In genomic region chr7:137626469-137627067, GRCh38 we compare ENCODE assay signal across 8 cellular contexts.
DNase-seq lines count a peak whose midpoint lies in the region; ATAC-seq, FAIRE-seq and TF ChIP-seq lines count a peak whose summit lies in the region.

No MANE protein-coding gene starts in this region.

- peaks cover 5% of the 10 kb centered on the region for H3K27me3 Mint-ChIP-seq in activated naive CD8-positive, alpha-beta T cell treated with anti-CD3 and anti-CD28 coated beads, Interleukin-2, amount 10 ng/mL, durations not matched to agents 7 days and 5 days

- no peak overlapping the region for H3K27ac Mint-ChIP-seq in activated naive CD8-positive, alpha-beta T cell treated with anti-CD3 and anti-CD28 coated beads, Interleukin-2, amount 10 ng/mL, durations not matched to agents 7 days and 5 days

- FAIRE-seq in GM12891 (lab: Jason Lieb, UNC): peak; percentile 51

- POLR2A ChIA-PET in activated naive CD8-positive, alpha-beta T cell treated with anti-CD3 and anti-CD28 coated beads, Interleukin-2, amount 10 ng/mL, durations not matched to agents 7 days and 5 days (lab: Charles Lee): no interaction called here

- H3K4me1 Mint-ChIP-seq in activated naive CD8-positive, alpha-beta T cell treated with anti-CD3 and anti-CD28 coated beads, Interleukin-2, amount 10 ng/mL, durations not matched to agents 7 days and 5 days: no peaks in the 10 kb centered on the region

- DNase-seq in AG20443 (ENCODE audit: low spot score) (peak; percentile 79), GM12891 (ENCODE audit: insufficient read length, low spot score) (peak; percentile 21), NCI-H2029 treated with DMSO at 0.1 percent for 48 hours (lab: John Stamatoyannopoulos, UW) (peak; percentile 9), hepatic stellate cell (ENCODE audit: low spot score) (peak; percentile 46), activated gamma-delta T cell (lab: John Stamatoyannopoulos, UW) (no peak)
- DNase-seq in activated naive CD8-positive, alpha-beta T cell treated with anti-CD3 and anti-CD28 coated beads, Interleukin-2, amount 10 ng/mL, durations not matched to agents 7 days and 5 days: peak; percentile 30
- DNase-seq in stimulated activated CD4-positive, alpha-beta T cell treated with anti-CD3 and anti-CD28 coated beads, Interleukin-12 subunit alpha, Interleukin-12 subunit beta, amount 100 ng/mL, for 48 hours (ENCODE audit: low read depth in 2 of 3, low spot score in 1 of 3): peak; percentile 12 to 44 (median 20)

- ATAC-seq in HG02678 (IDR thresholded peaks at IDR 0.05; ENCODE audit: unreplicated experiment): peak; percentile 72
- ATAC-seq in activated naive CD8-positive, alpha-beta T cell treated with anti-CD3 and anti-CD28 coated beads, Interleukin-2, amount 10 ng/mL, durations not matched to agents 7 days and 5 days (ENCODE audit: low read depth): no peak

- H3K9me3 Mint-ChIP-seq in activated naive CD8-positive, alpha-beta T cell treated with anti-CD3 and anti-CD28 coated beads, Interleukin-2, amount 10 ng/mL, durations not matched to agents 7 days and 5 days: no peaks in the 10 kb centered on the region

- no peaks in the 10 kb centered on the region for H3K36me3 Mint-ChIP-seq in activated naive CD8-positive, alpha-beta T cell treated with anti-CD3 and anti-CD28 coated beads, Interleukin-2, amount 10 ng/mL, durations not matched to agents 7 days and 5 days

- H3K4me3 Mint-ChIP-seq in activated naive CD8-positive, alpha-beta T cell treated with anti-CD3 and anti-CD28 coated beads, Interleukin-2, amount 10 ng/mL, durations not matched to agents 7 days and 5 days: no peak overlapping the region

- TF ChIP-seq POLR2A in GM12891 (IDR thresholded peaks at IDR 0.05; ENCODE audit: low read depth, low read length): no peak

TF ChIP-seq in GM12891, 5 proteins besides CTCF, POLR2A, EP300 and RAD21:
- TF ChIP-seq PAX5 (IDR thresholded peaks at IDR 0.05; ENCODE audit: insufficient read depth, low read length, severe bottlenecking): no peak
- no peak for TF ChIP-seq POU2F2 (IDR thresholded peaks at IDR 0.05; ENCODE audit: low read depth, low read length)
- no peak for TF ChIP-seq TAF1 (IDR thresholded peaks at IDR 0.05; ENCODE audit: low read depth, low read length)
- TF ChIP-seq POLR2AphosphoS5 (IDR thresholded peaks at IDR 0.05; ENCODE audit: low read depth, low read length): no peak
- TF ChIP-seq SPI1 (IDR thresholded peaks at IDR 0.05; ENCODE audit: low read depth, low read length): no peak
TF ChIP-seq in GM12891: peak in this region for 0.
